Comparison of ENCODE assay signal across 25 cellular contexts in genomic region chr16:3974751-3975150, GRCh38.
"Had no signal": no experiment of that assay in that cellular context is flagged by ENCODE, and none has a peak within 500 bp of the region (broad histone marks: within the 10 kb centered on the region; RNA-seq: fewer than 3 reads in every experiment).

No MANE protein-coding gene starts in this region.

- H3K9me3 Mint-ChIP-seq: memory B cell; naive B cell; natural killer cell; nephron progenitor cell; stimulated activated naive CD8-positive, alpha-beta T cell treated with anti-CD3 and anti-CD28 coated beads, Interleukin-15, Interleukin-2, amounts not matched to agents 100 ng/mL and 50 ng/mL, for 24 hours had no signal

- H3K27me3 ChIP-seq: ovary, suprapubic skin, tibial artery, upper lobe of right lung, uterus had no signal

- H3K4me1 Mint-ChIP-seq: memory B cell, naive B cell, natural killer cell had no signal

- H3K9me3 ChIP-seq: left ventricle myocardium inferior, ovary, suprapubic skin, thoracic aorta, tibial artery, upper lobe of right lung, uterus had no signal

- H3K36me3 ChIP-seq: ovary, uterus had no signal

- H3K4me1 ChIP-seq: suprapubic skin, tibial artery, upper lobe of right lung, uterus had no signal

- H3K4me3 Mint-ChIP-seq: memory B cell; naive B cell; natural killer cell; nephron progenitor cell; stimulated activated naive CD8-positive, alpha-beta T cell treated with anti-CD3 and anti-CD28 coated beads, Interleukin-15, Interleukin-2, amounts not matched to agents 100 ng/mL and 50 ng/mL, for 24 hours had no signal

- ATAC-seq: natural killer cell, right cardiac atrium, sciatic nerve, upper lobe of right lung had no signal

- H3K27ac ChIP-seq: left ventricle myocardium inferior, ovary, skin epidermis, suprapubic skin, thoracic aorta, tibial artery, upper lobe of right lung, uterus had no signal

- H3K27me3 Mint-ChIP-seq: naive B cell; progenitor cell of endocrine pancreas; stimulated activated naive CD8-positive, alpha-beta T cell treated with anti-CD3 and anti-CD28 coated beads, Interleukin-15, Interleukin-2, amounts not matched to agents 100 ng/mL and 50 ng/mL, for 24 hours had no signal

- H3K27ac Mint-ChIP-seq: memory B cell; natural killer cell; nephron progenitor cell; progenitor cell of endocrine pancreas; stimulated activated naive CD8-positive, alpha-beta T cell treated with anti-CD3 and anti-CD28 coated beads, Interleukin-15, Interleukin-2, amounts not matched to agents 100 ng/mL and 50 ng/mL, for 24 hours had no signal

- DNase-seq: head of caudate nucleus; hippocampal formation; left ventricle myocardium inferior; naive B cell; natural killer cell; nephron progenitor cell; ovary; retina; right cardiac atrium; stimulated activated CD4-positive, alpha-beta T cell treated with anti-CD3 and anti-CD28 coated beads, Interleukin-12 subunit alpha, Interleukin-12 subunit beta, amount 100 ng/mL, for 4 hours; stimulated activated CD4-positive, alpha-beta T cell treated with anti-CD3 and anti-CD28 coated beads, Interleukin-15, amount 100 ng/mL, for 24 hours; stimulated activated CD4-positive, alpha-beta T cell treated with anti-CD3 and anti-CD28 coated beads, Interleukin-2, amount 100 ng/mL, for 24 hours; stimulated activated CD4-positive, alpha-beta T cell treated with anti-CD3 and anti-CD28 coated beads, Interleukin-4, amount 100 ng/mL, for 1 hour; stimulated activated naive CD4-positive, alpha-beta T cell; tibial artery; trophoblast cell; upper lobe of right lung; uterus had no signal

- H3K4me3 ChIP-seq: left ventricle myocardium inferior, ovary, skin epidermis, suprapubic skin, thoracic aorta, tibial artery, upper lobe of right lung, uterus had no signal
